In genomic region chrX:24262309-24262708, GRCh38 we compare ENCODE assay signal across 34 cellular contexts. TPM values are rescaled to one million over a fixed set of nuclear protein-coding genes. Genes with fewer than 3 reads are reported as not detected.
"Had no signal": no experiment of that assay in that cellular context is flagged by ENCODE, and none has a peak within 500 bp of the region (broad histone marks: within the 10 kb centered on the region; RNA-seq: fewer than 3 reads in every experiment).

No MANE protein-coding gene starts in this region.

- H3K4me1 ChIP-seq: gastrocnemius medialis, left lung, lower lobe of right lung had no signal

- H3K4me3 Mint-ChIP-seq: effector memory CD8-positive, alpha-beta T cell; endodermal cell; mesothelial cell of epicardium; naive B cell; naive thymus-derived CD8-positive, alpha-beta T cell had no signal

- H3K27me3 Mint-ChIP-seq: naive thymus-derived CD8-positive, alpha-beta T cell had no signal

- H3K27ac ChIP-seq: coronary artery, epithelial cell of prostate, esophagus squamous epithelium, gastrocnemius medialis, heart right ventricle, left lung, lower lobe of right lung had no signal

- FAIRE-seq: endometrium, islet of Langerhans, keratinocyte had no signal

- ATAC-seq: effector memory CD8-positive, alpha-beta T cell; esophagus mucosa; gastrocnemius medialis; heart right ventricle; left cardiac atrium; left lung; left ventricle myocardium superior; lower lobe of right lung; mucosa of descending colon; naive thymus-derived CD8-positive, alpha-beta T cell had no signal

- H3K27ac Mint-ChIP-seq: effector memory CD8-positive, alpha-beta T cell; endodermal cell; mesothelial cell of epicardium had no signal

- H3K9me3 Mint-ChIP-seq: effector memory CD8-positive, alpha-beta T cell; mesothelial cell of epicardium; naive B cell; naive thymus-derived CD8-positive, alpha-beta T cell had no signal

- H3K36me3 Mint-ChIP-seq: mesothelial cell of epicardium; naive B cell; naive thymus-derived CD8-positive, alpha-beta T cell had no signal

- H3K4me3 ChIP-seq: coronary artery, esophagus squamous epithelium, gastrocnemius medialis, heart right ventricle, left lung, lower lobe of right lung, mucosa of descending colon had no signal

- H3K36me3 ChIP-seq: esophagus squamous epithelium, gastrocnemius medialis, heart right ventricle, left lung, lower lobe of right lung had no signal

- H3K9me3 ChIP-seq: esophagus squamous epithelium, gastrocnemius medialis, heart right ventricle, left lung, lower lobe of right lung, mucosa of descending colon had no signal

- H3K27me3 ChIP-seq: gastrocnemius medialis, left lung had no signal

- DNase-seq: effector CD8-positive, alpha-beta T cell; effector memory CD8-positive, alpha-beta T cell; endodermal cell; erythroblast; esophagus squamous epithelium; foreskin fibroblast; foreskin melanocyte; gastrocnemius medialis; glutamatergic neuron; head of caudate nucleus; heart right ventricle; hippocampal formation; left cardiac atrium; left lung; left ventricle myocardium superior; lower lobe of right lung; mesenchymal stem cell; mucosa of descending colon; naive B cell; naive thymus-derived CD8-positive, alpha-beta T cell had no signal

RNA-seq across cellular contexts. Expression of gene SUPT20HL2, which starts 51.6 kb away (rescaled TPM):
- total RNA-seq: dermis microvascular lymphatic vessel endothelial cell; endodermal cell; esophagus mucosa; esophagus squamous epithelium; gastrocnemius medialis; glomerular endothelial cell; heart right ventricle; kidney epithelial cell; left cardiac atrium; left lung; left ventricle myocardium superior; lower leg skin; lower lobe of right lung; lung microvascular endothelial cell; mesenteric fat pad; mesothelial cell of epicardium; myocyte; naive thymus-derived CD8-positive, alpha-beta T cell had no signal
- polyA plus RNA-seq: heart right ventricle; keratinocyte; naive thymus-derived CD8-positive, alpha-beta T cell had no signal
